In the genomic region with DNA sequence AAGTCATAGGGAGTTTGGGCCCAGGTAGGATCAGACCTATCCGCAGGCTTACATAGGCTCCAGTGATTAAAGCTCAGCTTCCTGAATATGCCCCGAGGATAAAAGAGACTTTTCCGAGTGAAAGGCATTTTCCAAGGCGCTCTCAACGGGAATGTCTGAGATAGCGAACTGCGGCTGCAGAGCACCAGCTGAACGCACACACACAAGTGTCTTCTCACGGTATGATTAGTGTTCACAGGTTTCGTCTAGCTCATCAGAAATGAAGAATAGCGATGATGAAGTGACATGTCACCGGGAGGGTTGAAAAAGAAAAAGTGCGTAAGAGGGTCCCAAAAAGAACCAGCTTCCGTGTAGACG, we compare ENCODE assay signal across 8 cellular contexts. TPM values are rescaled to one million over a fixed set of nuclear protein-coding genes. Genes with fewer than 3 reads are reported as not detected.
A peak's percentile ranks its signal among the peaks of the same experiment; 100 is the strongest.
DNase-seq lines count a peak whose midpoint lies in the region; ATAC-seq lines count a peak whose summit lies in the region.

No MANE protein-coding gene starts in this region.

- no peaks in the 10 kb centered on the region for H3K9me3 Mint-ChIP-seq in activated T-cell treated with anti-CD3 and anti-CD28 coated beads, Interleukin-2, amount 50 U/mL, for 72 hours
- no peaks in the 10 kb centered on the region for H3K9me3 Mint-ChIP-seq in activated naive CD4-positive, alpha-beta T cell treated with anti-CD3 and anti-CD28 coated beads, Interleukin-2, amount 50 U/mL, for 72 hours
- H3K9me3 Mint-ChIP-seq in stimulated activated naive CD8-positive, alpha-beta T cell treated with anti-CD3 and anti-CD28 coated beads, Interleukin-15, Interleukin-2, amounts not matched to agents 100 ng/mL and 50 ng/mL, for 24 hours = no peaks in the 10 kb centered on the region

- H3K27me3 Mint-ChIP-seq in activated T-cell treated with anti-CD3 and anti-CD28 coated beads, Interleukin-2, amount 50 U/mL, for 72 hours (ENCODE audit: low read depth) = peaks cover 10% of the 10 kb centered on the region
- H3K27me3 Mint-ChIP-seq in stimulated activated naive CD8-positive, alpha-beta T cell treated with anti-CD3 and anti-CD28 coated beads, Interleukin-15, Interleukin-2, amounts not matched to agents 100 ng/mL and 50 ng/mL, for 24 hours = peaks cover 18% of the 10 kb centered on the region

- H3K4me3 Mint-ChIP-seq in activated T-cell treated with anti-CD3 and anti-CD28 coated beads, Interleukin-2, amount 50 U/mL, for 72 hours = peak overlapping the region; percentile 89 to 90
- H3K4me3 Mint-ChIP-seq in stimulated activated naive CD8-positive, alpha-beta T cell treated with anti-CD3 and anti-CD28 coated beads, Interleukin-15, Interleukin-2, amounts not matched to agents 100 ng/mL and 50 ng/mL, for 24 hours = peak overlapping the region; percentile 90

- peak overlapping the region; percentile 87 for H3K27ac Mint-ChIP-seq in activated T-cell treated with anti-CD3 and anti-CD28 coated beads, Interleukin-2, amount 50 U/mL, for 72 hours
- peak overlapping the region; percentile 87 to 93 for H3K27ac Mint-ChIP-seq in activated naive CD4-positive, alpha-beta T cell treated with anti-CD3 and anti-CD28 coated beads, Interleukin-2, amount 50 U/mL, for 72 hours
- H3K27ac Mint-ChIP-seq in stimulated activated naive CD8-positive, alpha-beta T cell treated with anti-CD3 and anti-CD28 coated beads, Interleukin-15, Interleukin-2, amounts not matched to agents 100 ng/mL and 50 ng/mL, for 24 hours = peak overlapping the region; percentile 84

- no peak for DNase-seq in activated T-cell treated with anti-CD3 and anti-CD28 coated beads, Interleukin-2, amount 50 U/mL, for 72 hours
- DNase-seq in activated T-cell treated with anti-CD3 and anti-CD28 coated beads, Interleukin-2, amount 50 U/mL, for 48 hours = no peak
- DNase-seq in activated naive CD4-positive, alpha-beta T cell treated with anti-CD3 and anti-CD28 coated beads, Interleukin-2, amount 50 U/mL, for 72 hours (ENCODE audit: low spot score in 2 of 2) = no peak
- DNase-seq in stimulated activated CD4-positive, alpha-beta T cell treated with anti-CD3 and anti-CD28 coated beads, Interleukin-15, amount 100 ng/mL, for 24 hours = no peak
- DNase-seq in AG08396 (ENCODE audit: low spot score) = no peak

- peak overlapping the region; percentile 71 for H3K4me3 ChIP-seq in iPS-18c (ENCODE audit: insufficient read depth, low read depth, low read length)

- H3K36me3 Mint-ChIP-seq in activated T-cell treated with anti-CD3 and anti-CD28 coated beads, Interleukin-2, amount 50 U/mL, for 72 hours (ENCODE audit: insufficient read depth in 2 of 2) = no peaks in the 10 kb centered on the region
- H3K36me3 Mint-ChIP-seq in activated naive CD4-positive, alpha-beta T cell treated with anti-CD3 and anti-CD28 coated beads, Interleukin-2, amount 50 U/mL, for 72 hours = no peaks in the 10 kb centered on the region
- H3K36me3 Mint-ChIP-seq in stimulated activated naive CD8-positive, alpha-beta T cell treated with anti-CD3 and anti-CD28 coated beads, Interleukin-15, Interleukin-2, amounts not matched to agents 100 ng/mL and 50 ng/mL, for 24 hours (ENCODE audit: low read depth) = no peaks in the 10 kb centered on the region

- H3K4me1 Mint-ChIP-seq in activated T-cell treated with anti-CD3 and anti-CD28 coated beads, Interleukin-2, amount 50 U/mL, for 72 hours (ENCODE audit: low read depth) = peaks cover 41% of the 10 kb centered on the region
- peaks cover 45% of the 10 kb centered on the region for H3K4me1 Mint-ChIP-seq in stimulated activated naive CD8-positive, alpha-beta T cell treated with anti-CD3 and anti-CD28 coated beads, Interleukin-15, Interleukin-2, amounts not matched to agents 100 ng/mL and 50 ng/mL, for 24 hours (ENCODE audit: low read depth)

- H3K9me3 ChIP-seq in iPS-18c (ENCODE audit: control insufficient read depth, insufficient read depth, low read length) = no peaks in the 10 kb centered on the region

- ATAC-seq in activated T-cell treated with anti-CD3 and anti-CD28 coated beads, Interleukin-2, amount 50 U/mL, for 72 hours (replicated peaks in 1 of 2) = peak; percentile 37 to 48
- peak; percentile 19 for ATAC-seq in HG03103 (IDR thresholded peaks at IDR 0.05; ENCODE audit: low read depth, unreplicated experiment)
- ATAC-seq in activated naive CD4-positive, alpha-beta T cell treated with anti-CD3 and anti-CD28 coated beads, Interleukin-2, amount 50 U/mL, for 72 hours = peak in 1 of 2 donors; percentile 45

RNA-seq across cellular contexts. Expression of gene CARMIL1, which starts 0.6 kb away (rescaled TPM):
- total RNA-seq in activated T-cell treated with anti-CD3 and anti-CD28 coated beads, Interleukin-2, amount 50 U/mL, for 72 hours = 1 to 10 TPM; 5.0 to 5.6 TPM
- total RNA-seq in activated naive CD4-positive, alpha-beta T cell treated with anti-CD3 and anti-CD28 coated beads, Interleukin-2, amount 50 U/mL, for 72 hours = 10 to 100 TPM in 1 of 2 donors, 1 to 10 TPM in 1; 5.2 to 13.4 TPM
